In the genomic region with DNA sequence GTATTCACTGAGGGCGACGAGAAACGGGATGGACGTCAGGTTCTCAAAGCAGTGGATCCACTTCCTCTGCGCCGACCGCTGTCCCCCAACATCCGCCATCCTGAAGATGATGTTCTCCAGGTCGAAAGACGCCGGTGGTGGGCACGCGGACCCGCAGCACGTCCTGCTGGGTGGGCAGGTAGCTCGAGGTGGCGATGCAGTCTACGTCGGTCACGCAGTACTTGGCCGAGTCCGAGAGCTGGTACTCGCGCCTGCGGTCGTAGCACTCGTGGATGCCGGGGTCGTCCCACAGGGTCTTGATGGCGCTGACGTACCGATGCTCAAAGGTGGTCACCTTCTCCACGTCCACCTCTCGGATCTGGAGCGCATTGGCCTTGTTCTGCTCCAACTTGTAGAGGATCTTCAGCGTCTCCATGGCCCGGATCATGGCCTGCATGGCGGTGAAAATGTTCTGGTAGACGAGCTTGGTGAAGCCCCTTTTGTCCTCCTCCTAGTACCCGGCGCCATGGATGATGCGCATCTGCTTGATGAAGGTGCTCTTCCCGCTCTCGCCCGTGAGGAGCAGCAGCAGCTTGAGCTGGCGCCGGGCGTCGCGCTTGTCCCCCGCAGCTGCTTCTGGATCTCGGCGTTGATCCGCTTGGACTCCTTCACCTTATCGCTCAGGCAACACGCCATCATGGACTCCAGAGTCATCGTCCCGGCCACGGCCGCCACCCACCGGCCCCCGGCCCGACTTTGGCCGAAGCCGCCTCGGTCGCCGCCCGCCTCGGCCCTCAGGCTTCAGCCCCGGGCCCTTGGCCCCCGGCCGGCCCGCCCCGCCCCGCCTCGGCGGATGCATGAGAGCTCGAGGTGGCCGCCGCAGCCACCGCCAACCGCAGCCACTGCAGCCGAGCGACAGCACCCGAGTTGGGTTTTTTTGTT, we compare ENCODE assay signal across 7 cellular contexts.
DNase-seq lines count a peak whose midpoint lies in the region; ATAC-seq and TF ChIP-seq lines count a peak whose summit lies in the region.

No MANE protein-coding gene starts in this region.

- H3K4me1 ChIP-seq in esophagus (ENCODE audit: control insufficient read depth in 2 of 2, insufficient read depth in 2 of 2, low read length in 1 of 2) (peaks cover 0 to 4% of the 10 kb centered on the region in 2 donors), skeletal muscle tissue (ENCODE audit: control insufficient read depth in 3 of 3, insufficient read depth in 3 of 3, low read length in 3 of 3) (peaks cover 0 to 2% (median 0%) of the 10 kb centered on the region in 3 donors)

- no peak for ATAC-seq in HG03469 (IDR thresholded peaks at IDR 0.05; ENCODE audit: unreplicated experiment)

- CTCF ChIA-PET in activated CD4-positive, alpha-beta T cell treated with anti-CD3 and anti-CD28 coated beads, Interleukin-2, amount 10 ng/mL, durations not matched to agents 7 days and 5 days (lab: Charles Lee): no interaction called here

- H3K36me3 ChIP-seq in esophagus (ENCODE audit: control insufficient read depth in 2 of 2, insufficient read depth in 2 of 2, low read length in 1 of 2) (no peaks in the 10 kb centered on the region), skeletal muscle tissue (ENCODE audit: control insufficient read depth in 3 of 3, insufficient read depth in 3 of 3, low read length in 3 of 3) (no peaks in the 10 kb centered on the region)

- H3K9me3 ChIP-seq in esophagus (ENCODE audit: control insufficient read depth in 2 of 2, insufficient read depth in 1 of 2, low read depth in 1 of 2, low read length in 1 of 2): no peaks in the 10 kb centered on the region
- H3K9me3 ChIP-seq in skeletal muscle tissue (ENCODE audit: control insufficient read depth in 3 of 3, low read length in 3 of 3): no peaks in the 10 kb centered on the region

- peaks cover 9% of the 10 kb centered on the region for H3K4me1 Mint-ChIP-seq in activated CD4-positive, alpha-beta T cell treated with anti-CD3 and anti-CD28 coated beads, Interleukin-2, amount 10 ng/mL, durations not matched to agents 7 days and 5 days

- peak overlapping the region; percentile 46 for H3K27ac Mint-ChIP-seq in activated CD4-positive, alpha-beta T cell treated with anti-CD3 and anti-CD28 coated beads, Interleukin-2, amount 10 ng/mL, durations not matched to agents 7 days and 5 days

- 49% methylated on average over 86 of the region's 86 CpGs for WGBS in esophagus, 2 donors

- peaks cover 20% of the 10 kb centered on the region for H3K27me3 Mint-ChIP-seq in activated CD4-positive, alpha-beta T cell treated with anti-CD3 and anti-CD28 coated beads, Interleukin-2, amount 10 ng/mL, durations not matched to agents 7 days and 5 days

- H3K9ac ChIP-seq in skeletal muscle tissue (ENCODE audit: low read depth in 1 of 3, low read length in 3 of 3): peak overlapping the region in 2 of 3 donors; percentile 6 to 25

- no peak for TF ChIP-seq POLR2A in NB4 (IDR thresholded peaks at IDR 0.05; ENCODE audit: extremely low read depth, insufficient read length)

- TF ChIP-seq CTCF in NB4 (IDR thresholded peaks at IDR 0.05; ENCODE audit: low read depth, low read length): no peak

- POLR2A ChIA-PET in activated CD4-positive, alpha-beta T cell treated with anti-CD3 and anti-CD28 coated beads, Interleukin-2, amount 10 ng/mL, durations not matched to agents 7 days and 5 days (lab: Charles Lee): interaction anchor here (0.6 kb wide), 1 partner anchor 17 kb away, joined by 3 read pairs; no protein-coding TSS in a partner anchor

- H3K27ac ChIP-seq in esophagus (ENCODE audit: low read depth in 2 of 2, low read length in 1 of 2) (no peak overlapping the region), skeletal muscle tissue (ENCODE audit: low read depth, low read length) (no peak overlapping the region)

- H3K4me3 ChIP-seq in NB4 (ENCODE audit: low read depth, low read length): no peak overlapping the region
- peak overlapping the region; percentile 15 to 42 for H3K4me3 ChIP-seq in esophagus (ENCODE audit: low read depth in 1 of 2, low read length in 2 of 2)
- H3K4me3 ChIP-seq in skeletal muscle tissue (ENCODE audit: low read length in 3 of 3): peak overlapping the region; percentile 26 to 54 (median 38)

- H3K4me3 Mint-ChIP-seq in activated CD4-positive, alpha-beta T cell treated with anti-CD3 and anti-CD28 coated beads, Interleukin-2, amount 10 ng/mL, durations not matched to agents 7 days and 5 days: peak overlapping the region; percentile 53

- no peaks in the 10 kb centered on the region for H3K9me3 Mint-ChIP-seq in activated CD4-positive, alpha-beta T cell treated with anti-CD3 and anti-CD28 coated beads, Interleukin-2, amount 10 ng/mL, durations not matched to agents 7 days and 5 days

- H3K27me3 ChIP-seq in esophagus (ENCODE audit: control insufficient read depth in 1 of 2, insufficient read depth in 2 of 2, low read length in 2 of 2): no peaks in the 10 kb centered on the region
- H3K27me3 ChIP-seq in skeletal muscle tissue (ENCODE audit: control insufficient read depth in 3 of 3, insufficient read depth in 3 of 3, low read length in 3 of 3): peaks cover 23 to 25% (median 25%) of the 10 kb centered on the region in 3 donors

- DNase-seq in NB4 (ENCODE audit: low read depth) (peak; percentile 46), iPS-NIHi11 (ENCODE audit: low spot score) (no peak), NCI-H128 (lab: John Stamatoyannopoulos, UW; ENCODE audit: unreplicated experiment) (no peak)
- peak; percentile 54 for DNase-seq in activated CD4-positive, alpha-beta T cell treated with anti-CD3 and anti-CD28 coated beads, Interleukin-2, amount 10 ng/mL, durations not matched to agents 7 days and 5 days

- no peaks in the 10 kb centered on the region for H3K36me3 Mint-ChIP-seq in activated CD4-positive, alpha-beta T cell treated with anti-CD3 and anti-CD28 coated beads, Interleukin-2, amount 10 ng/mL, durations not matched to agents 7 days and 5 days (ENCODE audit: low read depth)

Comparison
In these comparisons a context has a peak if more than half of its experiments do, and no peak if none do; other contexts are left out.
1. DNase-seq: peak in NB4 (single experiment) and activated CD4-positive, alpha-beta T cell treated with anti-CD3 and anti-CD28 coated beads, Interleukin-2, amount 10 ng/mL, durations not matched to agents 7 days and 5 days (single experiment); none in iPS-NIHi11 (single experiment) and NCI-H128 (single experiment).